ENCODE assay signal across 20 cellular contexts in the genomic region with DNA sequence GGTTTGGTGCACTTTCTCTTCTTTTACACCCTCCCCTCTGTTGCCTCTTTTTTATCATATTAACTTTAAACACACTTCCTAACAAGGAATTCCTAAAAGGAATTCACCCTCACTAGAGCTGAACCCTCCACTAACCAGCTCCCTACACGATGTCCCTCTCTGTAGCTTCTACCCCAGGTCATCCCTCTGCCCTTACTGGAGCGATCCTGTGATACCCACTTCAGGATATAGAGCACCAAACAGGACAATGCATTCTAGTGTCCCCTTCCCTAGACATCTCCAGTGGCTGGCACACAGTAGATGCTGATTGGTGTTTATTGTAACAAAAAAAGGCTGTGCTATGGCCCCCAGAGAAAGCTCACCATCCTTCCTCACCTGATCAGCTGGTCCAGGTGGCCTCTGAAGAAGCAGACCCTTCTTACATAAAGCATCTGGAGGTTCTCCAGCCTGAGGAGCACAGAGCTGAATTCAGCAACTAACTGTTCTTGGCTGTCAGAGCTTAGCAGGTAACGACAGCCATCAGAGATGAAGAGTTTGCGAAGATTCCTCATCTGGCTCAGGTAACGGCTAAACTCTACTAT. TPM values are rescaled to one million over a fixed set of nuclear protein-coding genes. Genes with fewer than 3 reads are reported as not detected.
"Had no signal": no experiment of that assay in that cellular context is flagged by ENCODE, and none has a peak within 500 bp of the region (broad histone marks: within the 10 kb centered on the region; RNA-seq: fewer than 3 reads in every experiment).

No MANE protein-coding gene starts in this region.

- H3K9me3 ChIP-seq: gastrocnemius medialis, heart left ventricle, lower lobe of right lung, pancreas, tibial nerve had no signal

- H3K36me3 Mint-ChIP-seq: activated naive CD8-positive, alpha-beta T cell treated with anti-CD3 and anti-CD28 coated beads for 36 hours; immature natural killer cell had no signal

- H3K27ac Mint-ChIP-seq: activated naive CD8-positive, alpha-beta T cell treated with anti-CD3 and anti-CD28 coated beads for 36 hours; activated T-cell treated with anti-CD3 and anti-CD28 coated beads, Interleukin-2, amount 50 U/mL, for 72 hours; effector memory CD8-positive, alpha-beta T cell; immature natural killer cell; T-helper 17 cell had no signal

- H3K27ac ChIP-seq: epithelial cell of prostate, gastrocnemius medialis, heart left ventricle, lower lobe of right lung, pancreas, tibial nerve had no signal

- H3K4me1 ChIP-seq: gastrocnemius medialis, heart left ventricle, lower lobe of right lung, pancreas, tibial nerve had no signal

- ATAC-seq: activated T-cell treated with anti-CD3 and anti-CD28 coated beads, Interleukin-2, amount 50 U/mL, for 72 hours; effector memory CD8-positive, alpha-beta T cell; gastrocnemius medialis; pancreas; T-helper 17 cell had no signal

- H3K9me3 Mint-ChIP-seq: activated naive CD8-positive, alpha-beta T cell treated with anti-CD3 and anti-CD28 coated beads for 36 hours; activated T-cell treated with anti-CD3 and anti-CD28 coated beads, Interleukin-2, amount 50 U/mL, for 72 hours; effector memory CD8-positive, alpha-beta T cell; immature natural killer cell had no signal

- H3K4me3 Mint-ChIP-seq: activated naive CD8-positive, alpha-beta T cell treated with anti-CD3 and anti-CD28 coated beads for 36 hours; activated T-cell treated with anti-CD3 and anti-CD28 coated beads, Interleukin-2, amount 50 U/mL, for 72 hours; effector memory CD8-positive, alpha-beta T cell; immature natural killer cell; T-helper 17 cell had no signal

- H3K4me1 Mint-ChIP-seq: activated naive CD8-positive, alpha-beta T cell treated with anti-CD3 and anti-CD28 coated beads for 36 hours; immature natural killer cell; T-helper 17 cell had no signal

- H3K36me3 ChIP-seq: gastrocnemius medialis, heart left ventricle, lower lobe of right lung, pancreas, tibial nerve had no signal

- H3K4me3 ChIP-seq: gastrocnemius medialis, heart left ventricle, lower lobe of right lung, pancreas, tibial nerve had no signal

- DNase-seq: activated naive CD8-positive, alpha-beta T cell treated with anti-CD3 and anti-CD28 coated beads for 36 hours; activated T-cell treated with anti-CD3 and anti-CD28 coated beads, Interleukin-2, amount 50 U/mL, for 72 hours; anterior cingulate cortex; cerebellar nuclear complex; dermis blood vessel endothelial cell; effector memory CD8-positive, alpha-beta T cell; gastrocnemius medialis; immature natural killer cell; lower lobe of right lung; midbrain; SIG-M5; stimulated activated CD4-positive, alpha-beta T cell treated with anti-CD3 and anti-CD28 coated beads, Interleukin-2, amount 100 ng/mL, for 48 hours; stimulated activated naive CD4-positive, alpha-beta T cell; substantia nigra; T-helper 17 cell had no signal

- H3K27me3 ChIP-seq: gastrocnemius medialis, pancreas had no signal

RNA-seq across cellular contexts. Expression of gene PRAMEF18, which starts 1.4 kb away (rescaled TPM):
- total RNA-seq: activated naive CD8-positive, alpha-beta T cell treated with anti-CD3 and anti-CD28 coated beads for 36 hours; activated T-cell treated with anti-CD3 and anti-CD28 coated beads, Interleukin-2, amount 50 U/mL, for 72 hours; dermis blood vessel endothelial cell; gastrocnemius medialis; heart left ventricle; lower lobe of right lung; pancreas; renal cortical epithelial cell; T-helper 17 cell; tibial nerve had no signal

RNA-seq across cellular contexts. Expression of gene PRAMEF13, which starts 23.4 kb away (rescaled TPM):
- total RNA-seq: activated naive CD8-positive, alpha-beta T cell treated with anti-CD3 and anti-CD28 coated beads for 36 hours; activated T-cell treated with anti-CD3 and anti-CD28 coated beads, Interleukin-2, amount 50 U/mL, for 72 hours; dermis blood vessel endothelial cell; gastrocnemius medialis; heart left ventricle; lower lobe of right lung; pancreas; renal cortical epithelial cell; T-helper 17 cell; tibial nerve had no signal

RNA-seq across cellular contexts. Expression of gene PRAMEF5, which starts 29.4 kb away (rescaled TPM):
- total RNA-seq: activated naive CD8-positive, alpha-beta T cell treated with anti-CD3 and anti-CD28 coated beads for 36 hours; activated T-cell treated with anti-CD3 and anti-CD28 coated beads, Interleukin-2, amount 50 U/mL, for 72 hours; dermis blood vessel endothelial cell; gastrocnemius medialis; heart left ventricle; lower lobe of right lung; pancreas; renal cortical epithelial cell; T-helper 17 cell; tibial nerve had no signal

RNA-seq across cellular contexts. Expression of gene PRAMEF9, which starts 52.9 kb away (rescaled TPM):
- total RNA-seq: activated naive CD8-positive, alpha-beta T cell treated with anti-CD3 and anti-CD28 coated beads for 36 hours; activated T-cell treated with anti-CD3 and anti-CD28 coated beads, Interleukin-2, amount 50 U/mL, for 72 hours; dermis blood vessel endothelial cell; gastrocnemius medialis; heart left ventricle; lower lobe of right lung; pancreas; renal cortical epithelial cell; T-helper 17 cell; tibial nerve had no signal

RNA-seq across cellular contexts. Expression of gene HNRNPCL4, which starts 59.1 kb away (rescaled TPM):
- total RNA-seq: activated naive CD8-positive, alpha-beta T cell treated with anti-CD3 and anti-CD28 coated beads for 36 hours; activated T-cell treated with anti-CD3 and anti-CD28 coated beads, Interleukin-2, amount 50 U/mL, for 72 hours; dermis blood vessel endothelial cell; gastrocnemius medialis; heart left ventricle; lower lobe of right lung; pancreas; renal cortical epithelial cell; T-helper 17 cell; tibial nerve had no signal
